Comparison of ENCODE assay signal across 7 cellular contexts in genomic region chr21:28051662-28052061, GRCh38.
DNase-seq lines count a peak whose midpoint lies in the region; ATAC-seq, FAIRE-seq and TF ChIP-seq lines count a peak whose summit lies in the region.
"Not testable (repeated sequence)": the region's sequence is repeated elsewhere in the genome, so short reads cannot be mapped to it uniquely, and the experiment has no call there.

No MANE protein-coding gene starts in this region.

- POLR2A ChIA-PET in GM12878 (lab: Charles Lee) = not testable (repeated sequence)

- TF ChIP-seq POLR2A in Peyer's patch (IDR thresholded peaks at IDR 0.05); GM12878 (IDR thresholded peaks at IDR 0.05; ENCODE audit: low read depth, low read length); prostate gland (IDR thresholded peaks at IDR 0.05): not testable (repeated sequence)

- CTCF ChIA-PET in GM12878 (lab: Yijun Ruan, JAX) = not testable (repeated sequence)

- ATAC-seq in GM12878 = not testable (repeated sequence)

- BruUV-seq in GM12878 (replicated peaks; lab: Mats Ljungman, UMichigan) = not testable (repeated sequence)

- H3K4me2 ChIP-seq in GM12878 (ENCODE audit: control insufficient read depth, insufficient read depth); fibroblast of lung (ENCODE audit: extremely low read depth, insufficient read depth, low read length): not testable (repeated sequence)

- SMC1A ChIA-PET in GM12878 (lab: Charles Lee; ENCODE audit: uncharacterized antibody, unreplicated experiment) = not testable (repeated sequence)

- TF ChIP-seq CTCF in Peyer's patch (IDR thresholded peaks at IDR 0.05) (peak in 5 of 6 experiments; percentile 8 to 57 (median 37)), GM12878 (IDR thresholded peaks at IDR 0.05 in 2 of 3, conservative IDR thresholded peaks at IDR 0.05 in 1 of 3; ENCODE audit: control insufficient read depth in 2 of 3, extremely low read depth in 1 of 3, insufficient read depth in 1 of 3, low read depth in 3 of 3, low read length in 3 of 3) (peak in 1 of 3 experiments; percentile 10; a peak in 1 of 6 replicates), fibroblast of lung (conservative IDR thresholded peaks at IDR 0.05 in 1 of 2, IDR thresholded peaks at IDR 0.05 in 1 of 2; ENCODE audit: low read depth in 1 of 2, low read length in 2 of 2) (peak; percentile 42 to 43), kidney epithelial cell (IDR thresholded peaks at IDR 0.05; ENCODE audit: insufficient read depth, low read length, poor library complexity, severe bottlenecking) (peak; percentile 24), prostate gland (IDR thresholded peaks at IDR 0.05) (peak; percentile 8 to 71 (median 56))

- H3K4me1 ChIP-seq in Peyer's patch; GM12878 (ENCODE audit: control insufficient read depth, insufficient read depth, low read length); fibroblast of lung (ENCODE audit: control insufficient read depth, extremely low read depth, insufficient read depth, low read length); prostate gland (replicated peaks): not testable (repeated sequence)

- not testable (repeated sequence) for TF ChIP-seq EP300 in GM12878 (IDR thresholded peaks at IDR 0.05; ENCODE audit: borderline replicate concordance in 1 of 2, control insufficient read depth in 1 of 2, low read depth in 2 of 2, low read length in 2 of 2)

- not testable (repeated sequence) for H3K79me2 ChIP-seq in GM12878 (ENCODE audit: control insufficient read depth, insufficient read depth, low read length); fibroblast of lung (ENCODE audit: control insufficient read depth, insufficient read depth, low read length)

- H3K27ac ChIP-seq in Peyer's patch; GM12878 (ENCODE audit: control insufficient read depth, insufficient read depth); fibroblast of lung (ENCODE audit: insufficient read depth, low read length); prostate gland: not testable (repeated sequence)

- H3K9ac ChIP-seq in GM12878 (ENCODE audit: control insufficient read depth, insufficient read depth, low read length); fibroblast of lung (ENCODE audit: insufficient read depth, low read length): not testable (repeated sequence)

- RAD21 ChIA-PET in GM12878 (lab: Charles Lee; ENCODE audit: unreplicated experiment) = not testable (repeated sequence)

- 13% methylated on average over 4 of the region's 4 CpGs for WGBS in GM12878 (ENCODE audit: insufficient coverage, insufficient replicate concordance, low lambda C conversion rate, missing lambda C conversion rate)
- 22% methylated on average over 4 of the region's 4 CpGs for WGBS in prostate gland

- intact Hi-C loops in GM12878 (cut with micrococcal nuclease; ENCODE audit: unreplicated experiment) (loop anchor here (5.0 kb wide), 1 partner anchor 1204 kb away; the partner anchor contains the start of gene ADAMTS1), prostate gland (cut with DNase I) (loop anchor here (5.0 kb wide), 3 partner anchors 349 to 1204 kb away; partner anchors contain the start of gene ADAMTS1)

- not testable (repeated sequence) for H3K27me3 ChIP-seq in Peyer's patch; GM12878 (replicated peaks in 1 of 2; ENCODE audit: control insufficient read depth in 2 of 2, insufficient read depth in 2 of 2, low read length in 1 of 2); fibroblast of lung (ENCODE audit: control insufficient read depth, insufficient read depth, low read length); kidney epithelial cell (ENCODE audit: control insufficient read depth, insufficient read depth, low read length); prostate gland (replicated peaks; ENCODE audit: insufficient read depth)

- in situ Hi-C loops in GM12878 (cut with MboI) = not testable (repeated sequence)

- not testable (repeated sequence) for H4K20me1 ChIP-seq in GM12878 (ENCODE audit: control insufficient read depth, insufficient read depth); fibroblast of lung (ENCODE audit: control insufficient read depth, extremely low read depth, insufficient read depth, low read length)

- H3K9me3 ChIP-seq in Peyer's patch; GM12878 (replicated peaks; ENCODE audit: control insufficient read depth, insufficient read depth, low read length); fibroblast of lung (ENCODE audit: control insufficient read depth, insufficient read depth, low read depth, low read length); prostate gland: not testable (repeated sequence)

- DNase-seq in GM04504 (ENCODE audit: low read depth) (peak; percentile 16), MV-4-11 (lab: John Stamatoyannopoulos, UW) (peak; percentile 40), fibroblast of lung (ENCODE audit: low read depth in 2 of 2) (peak; percentile 18 to 74)
- not testable (repeated sequence) for DNase-seq in Peyer's patch; GM12878 (ENCODE audit: low read depth, low spot score); kidney epithelial cell (ENCODE audit: low read depth); prostate gland (ENCODE audit: low spot score)

- H3K4me3 ChIP-seq in Peyer's patch; GM12878; fibroblast of lung (replicated peaks in 1 of 4; ENCODE audit: control extremely low read depth in 1 of 4, insufficient read depth in 1 of 4, low read depth in 3 of 4, low read length in 4 of 4); kidney epithelial cell (ENCODE audit: low read depth, low read length); prostate gland: not testable (repeated sequence)

- TF ChIP-seq RAD21 in GM12878 (IDR thresholded peaks at IDR 0.05; ENCODE audit: insufficient read depth, low read depth, low read length) = 0 out of 2 replicates have a peak, but pooled peaks have one; percentile 19

- not testable (repeated sequence) for FAIRE-seq in GM12878 (lab: Jason Lieb, UNC)

- not testable (repeated sequence) for H2AFZ ChIP-seq in GM12878 (ENCODE audit: control insufficient read depth, low read depth, low read length); fibroblast of lung (ENCODE audit: low read length)

- not testable (repeated sequence) for H3K36me3 ChIP-seq in Peyer's patch; GM12878 (ENCODE audit: control insufficient read depth in 2 of 2, insufficient read depth in 2 of 2, low read length in 1 of 2); fibroblast of lung (ENCODE audit: control insufficient read depth, insufficient read depth, low read length); kidney epithelial cell (ENCODE audit: control insufficient read depth, insufficient read depth, low read length); prostate gland
